20 cellular contexts compared by ENCODE assay signal in the genomic region with DNA sequence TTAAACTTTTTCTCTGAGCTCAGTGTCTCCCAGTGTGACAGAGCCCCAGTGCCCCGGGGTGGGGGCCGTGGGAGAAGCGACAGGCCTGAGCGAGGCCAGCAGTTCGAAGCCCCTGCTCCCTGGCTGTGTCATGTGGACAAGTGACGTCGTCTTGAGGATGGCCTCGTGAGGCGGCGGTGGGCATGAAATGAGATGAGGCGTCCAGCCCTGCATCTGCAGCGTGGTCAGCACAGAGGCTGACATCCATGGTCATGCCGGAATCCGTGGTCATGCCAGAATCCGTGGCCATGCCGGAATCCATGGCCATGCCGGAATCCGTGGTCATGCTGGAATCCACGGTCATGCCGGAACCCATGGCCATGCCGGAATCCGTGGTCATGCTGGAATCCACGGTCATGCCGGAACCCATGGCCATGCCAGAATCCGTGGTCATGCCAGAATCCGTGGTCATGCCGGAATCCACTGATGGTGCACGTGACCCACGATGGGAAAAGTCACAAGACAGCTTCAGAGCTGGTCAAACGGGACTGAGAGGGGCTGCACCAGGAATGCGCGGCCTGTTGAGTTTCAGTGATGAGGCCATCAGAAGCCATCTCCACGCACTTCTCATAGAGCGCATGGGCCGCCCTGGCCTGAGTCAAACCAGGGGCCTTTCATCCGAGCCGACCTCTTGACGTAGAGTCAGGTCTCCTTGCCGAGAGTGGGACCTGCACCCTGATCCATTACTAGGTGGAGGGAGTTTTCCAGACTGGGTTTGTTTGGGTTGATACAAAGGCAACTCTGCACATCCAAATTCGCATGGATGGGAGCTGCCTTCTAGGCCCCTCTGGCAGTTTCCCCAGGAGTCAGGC.
DNase-seq lines count a peak whose midpoint lies in the region; ATAC-seq and TF ChIP-seq lines count a peak whose summit lies in the region.
"Had no signal": no experiment of that assay in that cellular context is flagged by ENCODE, and none has a peak within 500 bp of the region (broad histone marks: within the 10 kb centered on the region; RNA-seq: fewer than 3 reads in every experiment).

No MANE protein-coding gene starts in this region.

- CTCF ChIA-PET in activated CD8-positive, alpha-beta memory T cell treated with anti-CD3 and anti-CD28 coated beads, Interleukin-2, amount 10 ng/mL, durations not matched to agents 7 days and 5 days (lab: Charles Lee): no interaction called here
- CTCF ChIA-PET in Caco-2 (lab: Charles Lee): no interaction called here

- no TSS peak for BruUV-seq in Caco-2 (replicated peaks; lab: Mats Ljungman, UMichigan)

- POLR2A ChIA-PET in Caco-2 (lab: Charles Lee): no interaction called here

- intact Hi-C loops in spleen (cut with DNase I; ENCODE audit: low total_unique reads) (no loop called here), Caco-2 (cut with micrococcal nuclease; ENCODE audit: unreplicated experiment) (no loop called here)

- H3K4me3 Mint-ChIP-seq in activated CD8-positive, alpha-beta memory T cell treated with anti-CD3 and anti-CD28 coated beads, Interleukin-2, amount 10 ng/mL, durations not matched to agents 7 days and 5 days: no peak overlapping the region
- no peak overlapping the region for H3K4me3 Mint-ChIP-seq in Caco-2 (ENCODE audit: unreplicated experiment)
- H3K4me3 Mint-ChIP-seq in T-helper 17 cell: no peak overlapping the region
- H3K4me3 Mint-ChIP-seq: CD14-positive monocyte had no signal

- H3K27me3 ChIP-seq in spleen (replicated peaks in 1 of 7) (no peaks in the 10 kb centered on the region), Caco-2 (replicated peaks; ENCODE audit: control insufficient read depth, insufficient read depth, low read length) (no peaks in the 10 kb centered on the region)

- no peak overlapping the region for H3K27ac Mint-ChIP-seq in activated CD8-positive, alpha-beta memory T cell treated with anti-CD3 and anti-CD28 coated beads, Interleukin-2, amount 10 ng/mL, durations not matched to agents 7 days and 5 days
- H3K27ac Mint-ChIP-seq in Caco-2 (ENCODE audit: unreplicated experiment): no peak overlapping the region
- no peak overlapping the region for H3K27ac Mint-ChIP-seq in T-helper 17 cell
- H3K27ac Mint-ChIP-seq: CD14-positive monocyte had no signal

- no peaks in the 10 kb centered on the region for H3K27me3 Mint-ChIP-seq in activated CD8-positive, alpha-beta memory T cell treated with anti-CD3 and anti-CD28 coated beads, Interleukin-2, amount 10 ng/mL, durations not matched to agents 7 days and 5 days
- H3K27me3 Mint-ChIP-seq in Caco-2 (ENCODE audit: insufficient read depth, unreplicated experiment) (no peaks in the 10 kb centered on the region), T-helper 17 cell (no peaks in the 10 kb centered on the region)

- 93 to 95% (median 94%) methylated on average over 16 to 40 of the region's 40 CpGs for WGBS in spleen, 5 donors

- H3K36me3 ChIP-seq in spleen: no peaks in the 10 kb centered on the region
- no peaks in the 10 kb centered on the region for H3K36me3 ChIP-seq in Caco-2 (ENCODE audit: control insufficient read depth, insufficient read depth, low read length)

- no peak for ATAC-seq in activated CD8-positive, alpha-beta memory T cell treated with anti-CD3 and anti-CD28 coated beads, Interleukin-2, amount 10 ng/mL, durations not matched to agents 7 days and 5 days
- ATAC-seq in T-helper 17 cell: no peak
- ATAC-seq: HCT116, K562, Panc1 had no signal

- in situ Hi-C loops in GM13977 (cut with MboI; ENCODE audit: low pct_unique_long_range_greater_than_20kb, low sequenced_read_pairs, unreplicated experiment): no loop called here

- no peak for TF ChIP-seq POLR2A in spleen (IDR thresholded peaks at IDR 0.05)

- H3K4me1 Mint-ChIP-seq in activated CD8-positive, alpha-beta memory T cell treated with anti-CD3 and anti-CD28 coated beads, Interleukin-2, amount 10 ng/mL, durations not matched to agents 7 days and 5 days: no peaks in the 10 kb centered on the region
- H3K4me1 Mint-ChIP-seq in Caco-2 (ENCODE audit: low read depth, unreplicated experiment) (no peaks in the 10 kb centered on the region), T-helper 17 cell (no peaks in the 10 kb centered on the region)
- H3K4me1 Mint-ChIP-seq: CD14-positive monocyte had no signal

- no peaks in the 10 kb centered on the region for H3K36me3 Mint-ChIP-seq in activated CD8-positive, alpha-beta memory T cell treated with anti-CD3 and anti-CD28 coated beads, Interleukin-2, amount 10 ng/mL, durations not matched to agents 7 days and 5 days
- H3K36me3 Mint-ChIP-seq in Caco-2 (ENCODE audit: insufficient read depth, unreplicated experiment): no peaks in the 10 kb centered on the region
- no peaks in the 10 kb centered on the region for H3K36me3 Mint-ChIP-seq in T-helper 17 cell (ENCODE audit: low read depth)
- H3K36me3 Mint-ChIP-seq: CD14-positive monocyte had no signal

- peaks cover 2% of the 10 kb centered on the region for H3K9me3 Mint-ChIP-seq in activated CD8-positive, alpha-beta memory T cell treated with anti-CD3 and anti-CD28 coated beads, Interleukin-2, amount 10 ng/mL, durations not matched to agents 7 days and 5 days (ENCODE audit: low read depth)
- peaks cover 18% of the 10 kb centered on the region for H3K9me3 Mint-ChIP-seq in Caco-2 (ENCODE audit: unreplicated experiment)

- H3K9me3 ChIP-seq in iPS-18c (ENCODE audit: control insufficient read depth, insufficient read depth, low read length) (peaks cover 52% of the 10 kb centered on the region), spleen (peaks cover 0 to 40% (median 6%) of the 10 kb centered on the region in 8 donors), Caco-2 (peaks cover 14% of the 10 kb centered on the region; the same call in 1 of the 2 replicates), T-helper 17 cell (ENCODE audit: control insufficient read depth, low read length, poor library complexity, severe bottlenecking) (no peaks in the 10 kb centered on the region)

- no peak overlapping the region for H3K27ac ChIP-seq in spleen
- H3K27ac ChIP-seq: GM23248 had no signal

- peak; percentile 15 for DNase-seq in activated CD8-positive, alpha-beta memory T cell treated with anti-CD3 and anti-CD28 coated beads, Interleukin-2, amount 50 U/mL, for 48 hours
- no peak for DNase-seq in activated CD8-positive, alpha-beta memory T cell treated with anti-CD3 and anti-CD28 coated beads, Interleukin-2, amount 10 ng/mL, durations not matched to agents 7 days and 5 days
- DNase-seq in GM13977 (ENCODE audit: low spot score) (peak; percentile 11), spleen (peak; percentile 56), Caco-2 (no peak), T-helper 17 cell (no peak), NCI-H2196 treated with DMSO at 0.1 percent for 48 hours (lab: John Stamatoyannopoulos, UW; ENCODE audit: unreplicated experiment) (no peak)
- DNase-seq: 8988T, DMS79 treated with DMSO at 0.1 percent for 48 hours, GM23248, NCI-H1105, NCI-H2081, NCI-H2171 treated with DMSO at 0.1 percent for 48 hours, NCI-H446 treated with DMSO at 0.1 percent for 48 hours, NCI-H69 had no signal

- no peaks in the 10 kb centered on the region for H3K4me1 ChIP-seq in spleen
- H3K4me1 ChIP-seq in Caco-2: no peaks in the 10 kb centered on the region

- TF ChIP-seq CTCF in GM13977 (IDR thresholded peaks at IDR 0.05; ENCODE audit: extremely low read depth, insufficient read depth, missing control alignments) (no peak), spleen (IDR thresholded peaks at IDR 0.05 in 8 of 11, conservative IDR thresholded peaks at IDR 0.05 in 3 of 11) (no peak), Caco-2 (IDR thresholded peaks at IDR 0.05; ENCODE audit: insufficient read depth in 1 of 2, low read depth in 1 of 2, low read length in 1 of 2, severe bottlenecking in 1 of 2, unreplicated experiment in 1 of 2) (no peak)

- H3K4me3 ChIP-seq in iPS-18c (ENCODE audit: insufficient read depth, low read depth, low read length): peak overlapping the region; percentile 24; the same call in 1 of the 2 replicates
- H3K4me3 ChIP-seq in spleen: no peak overlapping the region
- no peak overlapping the region for H3K4me3 ChIP-seq in Caco-2 (ENCODE audit: low read depth, low read length)
- H3K4me3 ChIP-seq: GM23248, K562 had no signal

Comparison
In these comparisons a context has a peak if more than half of its experiments do, and no peak if none do; other contexts are left out.
1. DNase-seq: peak in activated CD8-positive, alpha-beta memory T cell treated with anti-CD3 and anti-CD28 coated beads, Interleukin-2, amount 50 U/mL, for 48 hours (single experiment), GM13977 (single experiment) and spleen (single experiment); none in activated CD8-positive, alpha-beta memory T cell treated with anti-CD3 and anti-CD28 coated beads, Interleukin-2, amount 10 ng/mL, durations not matched to agents 7 days and 5 days (single experiment), Caco-2 (0 of 2), T-helper 17 cell (0 of 3) and NCI-H2196 treated with DMSO at 0.1 percent for 48 hours (single experiment).